Comparison of ENCODE assay signal across 8 cellular contexts in the genomic region with DNA sequence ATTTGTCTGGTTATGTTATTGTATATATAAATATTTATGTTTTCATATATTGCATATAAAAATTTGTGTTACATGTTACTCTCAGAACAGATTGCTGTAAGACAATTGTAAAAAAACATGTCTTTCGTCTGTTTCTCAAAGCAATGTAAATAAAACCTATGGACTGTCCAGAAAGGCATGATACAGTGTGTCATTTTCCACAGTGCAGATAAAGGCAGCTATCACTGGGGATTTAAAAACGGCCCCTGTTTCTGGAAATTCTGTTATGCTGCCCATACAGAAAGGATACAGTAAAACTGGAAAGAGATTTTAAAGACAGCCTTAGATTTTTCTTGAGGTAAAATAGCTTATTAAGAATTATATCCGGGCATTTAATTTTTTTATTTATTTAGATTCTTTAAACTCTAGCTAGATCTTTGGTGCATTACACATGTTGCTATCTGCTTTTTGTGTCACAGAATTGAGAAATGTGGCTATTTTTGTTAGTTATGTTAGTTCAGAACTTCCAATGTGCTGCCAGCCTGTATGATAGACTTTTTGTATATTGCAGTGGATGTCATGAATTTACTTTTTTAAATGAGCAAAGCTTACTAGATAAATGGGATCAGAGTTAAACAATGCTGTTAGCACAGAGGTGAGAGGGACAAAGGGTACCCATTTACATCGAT. TPM values are rescaled to one million over a fixed set of nuclear protein-coding genes. Genes with fewer than 3 reads are reported as not detected.
A peak's percentile ranks its signal among the peaks of the same experiment; 100 is the strongest.
DNase-seq lines count a peak whose midpoint lies in the region; ATAC-seq and TF ChIP-seq lines count a peak whose summit lies in the region.

No MANE protein-coding gene starts in this region.

- H3K9ac ChIP-seq in SU-DHL-6 (ENCODE audit: low read length) = peak overlapping the region; percentile 75

- peaks cover 57% of the 10 kb centered on the region for H3K79me2 ChIP-seq in SU-DHL-6 (ENCODE audit: insufficient read depth, low read length)

- no peaks in the 10 kb centered on the region for H3K9me2 ChIP-seq in SU-DHL-6 (replicated peaks; ENCODE audit: insufficient read depth, low read length)

- peaks cover 52% of the 10 kb centered on the region for H3K4me1 ChIP-seq in left ventricle myocardium inferior
- H3K4me1 ChIP-seq in neuron (ENCODE audit: insufficient read depth, low read length) = peaks cover 26% of the 10 kb centered on the region

- H3K27me3 ChIP-seq in left ventricle myocardium inferior (ENCODE audit: low read depth) (no peaks in the 10 kb centered on the region), SU-DHL-6 (ENCODE audit: low read length) (no peaks in the 10 kb centered on the region), neuron (ENCODE audit: insufficient read depth, low read length) (no peaks in the 10 kb centered on the region)

- H3K27ac ChIP-seq in left ventricle myocardium inferior (replicated peaks) (peak overlapping the region; percentile 98), SU-DHL-6 (ENCODE audit: low read depth, low read length) (peak overlapping the region; percentile 93), epithelial cell of prostate (peak overlapping the region; percentile 97)

- peaks cover 19% of the 10 kb centered on the region for H3F3A ChIP-seq in SU-DHL-6 (ENCODE audit: insufficient read depth)

- H4K20me1 ChIP-seq in SU-DHL-6 (ENCODE audit: low read depth, low read length) = no peaks in the 10 kb centered on the region

- ATAC-seq in HG02678 (IDR thresholded peaks at IDR 0.05; ENCODE audit: unreplicated experiment) = no peak
- ATAC-seq in GM21576 (IDR thresholded peaks at IDR 0.05; ENCODE audit: unreplicated experiment) = no peak

- peak overlapping the region; percentile 92 for H3K4me3 ChIP-seq in left ventricle myocardium inferior
- H3K4me3 ChIP-seq in SU-DHL-6 (ENCODE audit: insufficient read depth, low read length, poor library complexity, severe bottlenecking) = peak overlapping the region; percentile 91
- H3K4me3 ChIP-seq in neuron (ENCODE audit: low read length) = peak overlapping the region; percentile 90

- H3K4me2 ChIP-seq in SU-DHL-6 (ENCODE audit: low read depth, low read length, poor library complexity, severe bottlenecking) = peak overlapping the region; percentile 96

- TF ChIP-seq CTCF in left ventricle myocardium inferior (IDR thresholded peaks at IDR 0.05; ENCODE audit: borderline replicate concordance) = no peak
- no peak for TF ChIP-seq CTCF in SU-DHL-6 (IDR thresholded peaks at IDR 0.05; ENCODE audit: insufficient read depth, low read length, poor library complexity, severe bottlenecking)

- intact Hi-C loops in left ventricle myocardium inferior (cut with micrococcal nuclease) (no loop called here), cardiac septum (cut with DNase I) (no loop called here)

- DNase-seq in left ventricle myocardium inferior = no peak
- no peak for DNase-seq in cardiac septum (ENCODE audit: low spot score)
- DNase-seq in epithelial cell of prostate (ENCODE audit: low read depth, low spot score) = no peak
- no peak for DNase-seq in stimulated activated CD4-positive, alpha-beta T cell treated with anti-CD3 and anti-CD28 coated beads, Interleukin-15, amount 100 ng/mL, for 24 hours

- H2AFZ ChIP-seq in SU-DHL-6 (ENCODE audit: low read depth, low read length, severe bottlenecking) = peak overlapping the region; percentile 82
- H2AFZ ChIP-seq in neuron (ENCODE audit: low read depth, low read length) = peak overlapping the region; percentile 29

- H3K9me3 ChIP-seq in left ventricle myocardium inferior (replicated peaks) = no peaks in the 10 kb centered on the region
- H3K9me3 ChIP-seq in SU-DHL-6 (ENCODE audit: insufficient read depth, low read length) = no peaks in the 10 kb centered on the region
- no peaks in the 10 kb centered on the region for H3K9me3 ChIP-seq in neuron (ENCODE audit: low read length)

- H3K36me3 ChIP-seq in left ventricle myocardium inferior (peaks cover 14% of the 10 kb centered on the region), SU-DHL-6 (ENCODE audit: low read length) (no peaks in the 10 kb centered on the region), neuron (ENCODE audit: insufficient read depth, low read length) (peaks cover 7% of the 10 kb centered on the region)

RNA-seq across cellular contexts. Expression of gene INO80D, which starts 0.8 kb away (rescaled TPM):
- 12.8 TPM for total RNA-seq in left ventricle myocardium inferior
- total RNA-seq in cardiac septum = 20.8 TPM
